In genomic region chr17:40548982-40549680, GRCh38 we compare ENCODE assay signal across 9 cellular contexts. TPM values are rescaled to one million over a fixed set of nuclear protein-coding genes. Genes with fewer than 3 reads are reported as not detected.
DNase-seq lines count a peak whose midpoint lies in the region; ATAC-seq and TF ChIP-seq lines count a peak whose summit lies in the region.
"Had no signal": no experiment of that assay in that cellular context is flagged by ENCODE, and none has a peak within 500 bp of the region (broad histone marks: within the 10 kb centered on the region; RNA-seq: fewer than 3 reads in every experiment).

No MANE protein-coding gene starts in this region.

- H3K9me3 Mint-ChIP-seq in mesothelial cell of epicardium: no peaks in the 10 kb centered on the region

- H3K9me3 ChIP-seq in uterus: no peaks in the 10 kb centered on the region
- H3K9me3 ChIP-seq: neutrophil had no signal

- H3K36me3 Mint-ChIP-seq in mesothelial cell of epicardium: no peaks in the 10 kb centered on the region

- in situ Hi-C loops in T47D (cut with HindIII; ENCODE audit: low pct_unique_long_range_greater_than_20kb, low sequenced_read_pairs): no loop called here

- no peaks in the 10 kb centered on the region for H3K27me3 ChIP-seq in uterus

- intact Hi-C loops in uterus (cut with DNase I; ENCODE audit: low total_unique reads): no loop called here

- peak in 1 of 2 donors; percentile 8 for TF ChIP-seq POLR2A in uterus (IDR thresholded peaks at IDR 0.05)

- peak overlapping the region; percentile 66 for H3K27ac Mint-ChIP-seq in mesothelial cell of epicardium

- DNase-seq in DMS79 (lab: John Stamatoyannopoulos, UW) (peak; percentile 88), NCI-H510A treated with DMSO at 0.1 percent for 48 hours (lab: John Stamatoyannopoulos, UW) (peak; percentile 92), T47D (ENCODE audit: low read depth in 1 of 2, low spot score in 1 of 2) (peak; percentile 59 to 99), mesothelial cell of epicardium (ENCODE audit: low spot score in 2 of 2, unreplicated experiment in 2 of 2) (peak in 1 of 2 experiments; percentile 36), uterus (peak; percentile 70 to 71), GDM1 (lab: John Stamatoyannopoulos, UW) (no peak), inferior parietal cortex (ENCODE audit: extremely low spot score) (no peak)

- no peaks in the 10 kb centered on the region for H3K27me3 Mint-ChIP-seq in mesothelial cell of epicardium (ENCODE audit: low read depth)

- no peak for ATAC-seq in HG03175 (IDR thresholded peaks at IDR 0.05; ENCODE audit: unreplicated experiment)

- peaks cover 18 to 27% of the 10 kb centered on the region in 2 donors for H3K4me1 ChIP-seq in uterus

- H3K4me3 Mint-ChIP-seq in mesothelial cell of epicardium: no peak overlapping the region

- H3K4me3 ChIP-seq in uterus: no peak overlapping the region

- peaks cover 42% of the 10 kb centered on the region for H3K4me1 Mint-ChIP-seq in mesothelial cell of epicardium

- peak overlapping the region; percentile 85 to 87 for H3K27ac ChIP-seq in uterus
- H3K27ac ChIP-seq: neutrophil had no signal

- no peak for TF ChIP-seq CTCF in mesothelial cell of epicardium (IDR thresholded peaks at IDR 0.05; ENCODE audit: unreplicated experiment)
- no peak for TF ChIP-seq CTCF in uterus (IDR thresholded peaks at IDR 0.05)

- H3K36me3 ChIP-seq in uterus: no peaks in the 10 kb centered on the region
- H3K36me3 ChIP-seq: neutrophil had no signal

RNA-seq across cellular contexts. Expression of gene CCR7, which starts 16.1 kb away (rescaled TPM):
- 0.09 TPM in 1 of 3 replicates, not detected in the others for total RNA-seq in mesothelial cell of epicardium
- under 1 TPM in 1 of 4 donors, not detected in 3; 0.14 TPM for total RNA-seq in uterus

RNA-seq across cellular contexts. Expression of gene TNS4, which starts 47.7 kb away (rescaled TPM):
- 0.07 TPM in 1 of 3 replicates, not detected in the others for total RNA-seq in mesothelial cell of epicardium
- 1 to 10 TPM in 1 of 4 donors, under 1 TPM in 2, not detected in 1; 0.09 to 2.6 (median 0.28) TPM for total RNA-seq in uterus

Comparison
In these comparisons a context has a peak if more than half of its experiments do, and no peak if none do; other contexts are left out.
1. DNase-seq: peak in DMS79 (single experiment), NCI-H510A treated with DMSO at 0.1 percent for 48 hours (single experiment), T47D (2 of 2) and uterus (2 of 2); none in GDM1 (single experiment) and inferior parietal cortex (single experiment).